In genomic region chr1:154818911-154819310, GRCh38 we compare ENCODE assay signal across 15 cellular contexts. TPM values are rescaled to one million over a fixed set of nuclear protein-coding genes. Genes with fewer than 3 reads are reported as not detected.
DNase-seq lines count a peak whose midpoint lies in the region; ATAC-seq lines count a peak whose summit lies in the region.
"Had no signal": no experiment of that assay in that cellular context is flagged by ENCODE, and none has a peak within 500 bp of the region (broad histone marks: within the 10 kb centered on the region; RNA-seq: fewer than 3 reads in every experiment).

No MANE protein-coding gene starts in this region.

- peaks cover 83% of the 10 kb centered on the region for H3K79me2 ChIP-seq in Karpas-422 (ENCODE audit: low read length)

- H3K36me3 ChIP-seq in BLaER1 treated with 17β-estradiol and CSF1 and Interleukin-3, amounts not matched to agents 10 nM and 100 nM: no peaks in the 10 kb centered on the region
- peaks cover 16% of the 10 kb centered on the region; the same call in 1 of the 2 replicates for H3K36me3 ChIP-seq in Karpas-422 (ENCODE audit: insufficient read depth, low read length)
- H3K36me3 ChIP-seq: HAP-1 had no signal

- H3K9me3 ChIP-seq in BLaER1 treated with 17β-estradiol and CSF1 and Interleukin-3, amounts not matched to agents 10 nM and 100 nM (replicated peaks in 1 of 11): no peaks in the 10 kb centered on the region
- no peaks in the 10 kb centered on the region for H3K9me3 ChIP-seq in Karpas-422 (ENCODE audit: low read length)
- H3K9me3 ChIP-seq: HAP-1 had no signal

- H3K4me2 ChIP-seq in BLaER1 treated with 17β-estradiol and CSF1 and Interleukin-3, amounts not matched to agents 10 nM and 100 nM: peak overlapping the region in 8 of 11 experiments; percentile 1 to 60 (median 36); a peak in 12 of 22 replicates
- H3K4me2 ChIP-seq in Karpas-422 (ENCODE audit: low read depth, low read length, poor library complexity, severe bottlenecking): peak overlapping the region; percentile 76
- H3K4me2 ChIP-seq: GM23338 had no signal

- no peak for DNase-seq in Karpas-422
- DNase-seq in left kidney (ENCODE audit: low read depth, low spot score): peak; percentile 47
- DNase-seq in cerebellar cortex (ENCODE audit: low spot score): no peak
- DNase-seq in activated CD8-positive, alpha-beta T cell treated with anti-CD3 and anti-CD28 coated beads, Interleukin-2, amount 10 ng/mL, durations not matched to agents 7 days and 5 days: no peak
- DNase-seq in effector CD4-positive, alpha-beta T cell: no peak
- DNase-seq: DMS 273 treated with DMSO at 0.1 percent for 48 hours, DMS79, GF-D8, HFFc6 had no signal

- H3K9me3 Mint-ChIP-seq in activated CD8-positive, alpha-beta T cell treated with anti-CD3 and anti-CD28 coated beads, Interleukin-2, amount 10 ng/mL, durations not matched to agents 7 days and 5 days (ENCODE audit: insufficient read depth): no peaks in the 10 kb centered on the region
- H3K9me3 Mint-ChIP-seq: CD14-positive monocyte; CD4-positive, alpha-beta T cell; CD8-positive, alpha-beta memory T cell; GM23338; HFFc6 had no signal

- no peaks in the 10 kb centered on the region for H4K20me1 ChIP-seq in BLaER1 treated with 17β-estradiol and CSF1 and Interleukin-3, amounts not matched to agents 10 nM and 100 nM
- no peaks in the 10 kb centered on the region for H4K20me1 ChIP-seq in Karpas-422 (ENCODE audit: insufficient read depth, low read depth, low read length)

- H3K36me3 Mint-ChIP-seq in activated CD8-positive, alpha-beta T cell treated with anti-CD3 and anti-CD28 coated beads, Interleukin-2, amount 10 ng/mL, durations not matched to agents 7 days and 5 days (ENCODE audit: low read depth): no peaks in the 10 kb centered on the region
- H3K36me3 Mint-ChIP-seq: CD14-positive monocyte; CD8-positive, alpha-beta memory T cell had no signal

- peaks cover 16% of the 10 kb centered on the region for H3K4me1 Mint-ChIP-seq in activated CD8-positive, alpha-beta T cell treated with anti-CD3 and anti-CD28 coated beads, Interleukin-2, amount 10 ng/mL, durations not matched to agents 7 days and 5 days (ENCODE audit: low read depth)

- POLR2A ChIA-PET in activated CD8-positive, alpha-beta T cell treated with anti-CD3 and anti-CD28 coated beads, Interleukin-2, amount 10 ng/mL, durations not matched to agents 7 days and 5 days (lab: Charles Lee): no interaction called here

- H3K9me2 ChIP-seq in Karpas-422 (replicated peaks; ENCODE audit: insufficient read depth, low read length): no peaks in the 10 kb centered on the region

- peaks cover 2% of the 10 kb centered on the region for H3K27me3 Mint-ChIP-seq in activated CD8-positive, alpha-beta T cell treated with anti-CD3 and anti-CD28 coated beads, Interleukin-2, amount 10 ng/mL, durations not matched to agents 7 days and 5 days (ENCODE audit: low read depth)
- H3K27me3 Mint-ChIP-seq: CD4-positive, alpha-beta T cell; CD8-positive, alpha-beta memory T cell had no signal

- H3K27ac Mint-ChIP-seq in activated CD8-positive, alpha-beta T cell treated with anti-CD3 and anti-CD28 coated beads, Interleukin-2, amount 10 ng/mL, durations not matched to agents 7 days and 5 days: no peak overlapping the region
- H3K27ac Mint-ChIP-seq: CD14-positive monocyte; CD4-positive, alpha-beta T cell; CD8-positive, alpha-beta memory T cell; HFFc6 had no signal

- H3K4me3 Mint-ChIP-seq in activated CD8-positive, alpha-beta T cell treated with anti-CD3 and anti-CD28 coated beads, Interleukin-2, amount 10 ng/mL, durations not matched to agents 7 days and 5 days: no peak overlapping the region
- H3K4me3 Mint-ChIP-seq: CD14-positive monocyte; CD4-positive, alpha-beta T cell; CD8-positive, alpha-beta memory T cell; GM23338; HFFc6 had no signal

- no peaks in the 10 kb centered on the region for H3K27me3 ChIP-seq in BLaER1 treated with 17β-estradiol and CSF1 and Interleukin-3, amounts not matched to agents 10 nM and 100 nM
- H3K27me3 ChIP-seq in Karpas-422 (ENCODE audit: low read length): no peaks in the 10 kb centered on the region

- ATAC-seq in activated CD8-positive, alpha-beta T cell treated with anti-CD3 and anti-CD28 coated beads, Interleukin-2, amount 10 ng/mL, durations not matched to agents 7 days and 5 days: no peak

- H3K27ac ChIP-seq in BLaER1 treated with 17β-estradiol and CSF1 and Interleukin-3, amounts not matched to agents 10 nM and 100 nM: no peak overlapping the region
- H3K27ac ChIP-seq in Karpas-422 (ENCODE audit: low read length): peak overlapping the region; percentile 96

- no peak overlapping the region for H3K9ac ChIP-seq in BLaER1 treated with 17β-estradiol and CSF1 and Interleukin-3, amounts not matched to agents 10 nM and 100 nM
- peak overlapping the region; percentile 61 for H3K9ac ChIP-seq in Karpas-422 (ENCODE audit: low read length)

- H3K4me1 ChIP-seq in BLaER1 treated with 17β-estradiol and CSF1 and Interleukin-3, amounts not matched to agents 10 nM and 100 nM: peaks cover 5 to 32% (median 27%) of the 10 kb centered on the region in 10 experiments
- H3K4me1 ChIP-seq in Karpas-422 (ENCODE audit: low read length): peaks cover 87% of the 10 kb centered on the region
- H3K4me1 ChIP-seq: HAP-1 had no signal

- CTCF ChIA-PET in activated CD8-positive, alpha-beta T cell treated with anti-CD3 and anti-CD28 coated beads, Interleukin-2, amount 10 ng/mL, durations not matched to agents 7 days and 5 days (lab: Charles Lee): interaction anchor here (0.9 to 2.3 kb wide), 8 partner anchors 10 to 150 kb away, joined by 3 to 9 read pairs (median 4); partner anchors contain the start of gene PMVK

- H2AFZ ChIP-seq in Karpas-422 (ENCODE audit: low read length): no peak overlapping the region
- H2AFZ ChIP-seq: GM23338 had no signal

- H3K4me3 ChIP-seq in BLaER1 treated with 17β-estradiol and CSF1 and Interleukin-3, amounts not matched to agents 10 nM and 100 nM: no peak overlapping the region
- peak overlapping the region; percentile 3; the same call in 1 of the 2 replicates for H3K4me3 ChIP-seq in Karpas-422 (ENCODE audit: low read length)
- H3K4me3 ChIP-seq: GM23338, HAP-1 had no signal

RNA-seq across cellular contexts. Expression of gene KCNN3, which starts 51.2 kb away (rescaled TPM):
- 50.0 and 68.2 TPM in 2 replicates for total RNA-seq in Karpas-422 (2014; rRNA removed; shearing (Covaris generic); ENCODE audit: low replicate concordance)
- total RNA-seq in activated CD8-positive, alpha-beta T cell treated with anti-CD3 and anti-CD28 coated beads, Interleukin-2, amount 10 ng/mL, durations not matched to agents 7 days and 5 days: not detected
- total RNA-seq: CD4-positive, alpha-beta T cell; HFFc6 had no signal

Comparison
In these comparisons a context has a peak if more than half of its experiments do, and no peak if none do; other contexts are left out.
1. RNA of gene KCNN3, which starts 51.2 kb away (total RNA-seq): 50.0 to 68.2 TPM in Karpas-422; not detected in activated CD8-positive, alpha-beta T cell treated with anti-CD3 and anti-CD28 coated beads, Interleukin-2, amount 10 ng/mL, durations not matched to agents 7 days and 5 days; every median in the first group is over 10 times any median in the second.